Comparison of ENCODE assay signal across 8 cellular contexts in genomic region chr11:64185323-64186204, GRCh38. TPM values are rescaled to one million over a fixed set of nuclear protein-coding genes. Genes with fewer than 3 reads are reported as not detected.
DNase-seq lines count a peak whose midpoint lies in the region; ATAC-seq and TF ChIP-seq lines count a peak whose summit lies in the region.

Gene STIP1, plus strand, starts transcription at chr11:64186171. Its CDS starts 91 bp downstream, at chr11:64186262.

- H3K9ac ChIP-seq in duodenal mucosa (ENCODE audit: low read depth in 1 of 2, low read length in 2 of 2) = peak within 1 kb of the TSS; percentile 91 to 98

- H3K9me3 Mint-ChIP-seq in CD4-positive, alpha-beta memory T cell = peaks cover 0 to 3% (median 0%) of the 10 kb centered on the region in 8 donors
- H3K9me3 Mint-ChIP-seq in activated CD4-positive, alpha-beta memory T cell treated with anti-CD3 and anti-CD28 coated beads for 36 hours = no peaks in the 10 kb centered on the region

- H3K27me3 ChIP-seq in CD4-positive, alpha-beta memory T cell (ENCODE audit: insufficient read depth, low read length) = no peaks in the 10 kb centered on the region
- H3K27me3 ChIP-seq in duodenal mucosa (ENCODE audit: control insufficient read depth in 1 of 2, insufficient read depth in 2 of 2, low read length in 2 of 2) = no peaks in the 10 kb centered on the region

- POLR2A ChIA-PET in CD4-positive, alpha-beta memory T cell (lab: Charles Lee; ENCODE audit: partially characterized antibody) = interaction anchor here (0.7 to 6.0 kb wide), 32 partner anchors 10 to 1353 kb away, joined by 3 to 128 read pairs (median 5); partner anchors contain the start of genes BAD, CATSPERZ, CCDC88B and COX8A
- POLR2A ChIA-PET in activated CD4-positive, alpha-beta memory T cell treated with anti-CD3 and anti-CD28 coated beads for 36 hours (lab: Charles Lee) = interaction anchor here (0.6 to 5.7 kb wide), 16 partner anchors 10 to 868 kb away, joined by 3 to 111 read pairs (median 6); partner anchors contain the start of genes COX8A, FERMT3, FKBP2 and MACROD1

- CTCF ChIA-PET in CD4-positive, alpha-beta memory T cell (lab: Charles Lee; ENCODE audit: partially characterized antibody) = interaction anchor here (0.9 to 8.3 kb wide), 8 partner anchors 10 to 132 kb away, joined by 3 to 106 read pairs (median 4); partner anchors contain the start of genes CATSPERZ, DNAJC4, FERMT3 and PRDX5
- CTCF ChIA-PET in activated CD4-positive, alpha-beta memory T cell treated with anti-CD3 and anti-CD28 coated beads for 36 hours (lab: Charles Lee) = interaction anchor here (0.7 to 6.2 kb wide), 7 partner anchors 11 to 184 kb away, joined by 3 to 54 read pairs (median 5); partner anchors contain the start of genes FERMT3, NUDT22 and TRPT1

- H3K27ac ChIP-seq in CD4-positive, alpha-beta memory T cell (ENCODE audit: low read depth, low read length) = peak within 1 kb of the TSS; percentile 79
- H3K27ac ChIP-seq in duodenal mucosa (ENCODE audit: low read depth, low read length) = peak within 1 kb of the TSS; percentile 94

- WGBS in lower leg skin, 2 donors = 0 to 1% methylated on average over 35 to 50 of the region's 72 CpGs

- H3K36me3 ChIP-seq in CD4-positive, alpha-beta memory T cell (ENCODE audit: insufficient read depth, low read length) = no peaks in the 10 kb centered on the region
- H3K36me3 ChIP-seq in duodenal mucosa (ENCODE audit: control insufficient read depth in 1 of 2, insufficient read depth in 2 of 2, low read length in 2 of 2) = peaks cover 0 to 7% of the 10 kb centered on the region in 2 donors

- no peaks in the 10 kb centered on the region for H3K9me3 ChIP-seq in CD4-positive, alpha-beta memory T cell (ENCODE audit: control insufficient read depth in 1 of 2, low read length in 2 of 2)
- no peaks in the 10 kb centered on the region for H3K9me3 ChIP-seq in duodenal mucosa (ENCODE audit: control insufficient read depth in 1 of 2, low read length in 2 of 2)

- peaks cover 10 to 50% (median 32%) of the 10 kb centered on the region in 4 donors for H3K4me1 Mint-ChIP-seq in CD4-positive, alpha-beta memory T cell
- H3K4me1 Mint-ChIP-seq in activated CD4-positive, alpha-beta memory T cell treated with anti-CD3 and anti-CD28 coated beads for 36 hours (ENCODE audit: low read depth) = peaks cover 38% of the 10 kb centered on the region

- DNase-seq in CD4-positive, alpha-beta memory T cell = peak; percentile 99 to 100 (median 99)
- peak; percentile 99 for DNase-seq in NCI-H82 treated with DMSO at 0.1 percent for 48 hours (lab: John Stamatoyannopoulos, UW; ENCODE audit: unreplicated experiment)
- peak; percentile 99 for DNase-seq in activated CD4-positive, alpha-beta memory T cell treated with anti-CD3 and anti-CD28 coated beads for 36 hours
- DNase-seq in lower leg skin (ENCODE audit: low spot score in 2 of 2) = peak; percentile 100
- DNase-seq in stimulated activated CD4-positive, alpha-beta T cell treated with anti-CD3 and anti-CD28 coated beads, Interleukin-4, amount 100 ng/mL, for 48 hours (ENCODE audit: low read depth in 2 of 2) = peak; percentile 96 to 97

- H3K4me3 ChIP-seq in CD4-positive, alpha-beta memory T cell (ENCODE audit: low read length in 2 of 2) = peak within 1 kb of the TSS; percentile 64 to 71
- H3K4me3 ChIP-seq in duodenal mucosa (ENCODE audit: low read depth in 1 of 2, low read length in 2 of 2) (peak within 1 kb of the TSS; percentile 84 to 87), lower leg skin (ENCODE audit: low read depth, poor library complexity, severe bottlenecking) (peak within 1 kb of the TSS; percentile 45)

- H3K27me3 Mint-ChIP-seq in CD4-positive, alpha-beta memory T cell = no peaks in the 10 kb centered on the region
- no peaks in the 10 kb centered on the region for H3K27me3 Mint-ChIP-seq in activated CD4-positive, alpha-beta memory T cell treated with anti-CD3 and anti-CD28 coated beads for 36 hours

- H3K27ac Mint-ChIP-seq in CD4-positive, alpha-beta memory T cell = peak within 1 kb of the TSS; percentile 91 to 98 (median 97)
- peak within 1 kb of the TSS; percentile 96 for H3K27ac Mint-ChIP-seq in activated CD4-positive, alpha-beta memory T cell treated with anti-CD3 and anti-CD28 coated beads for 36 hours

- intact Hi-C loops in CD4-positive, alpha-beta memory T cell (cut with micrococcal nuclease) = loop anchor here (1.0 to 5.0 kb wide), 9 partner anchors 19 to 503 kb away; partner anchors contain the start of genes ESRRA, FKBP2, GPR137 and MACROD1
- intact Hi-C loops in activated CD4-positive, alpha-beta memory T cell treated with anti-CD3 and anti-CD28 coated beads for 36 hours (cut with micrococcal nuclease) = loop anchor here (1.0 to 2.0 kb wide), 5 partner anchors 19 to 120 kb away; partner anchors contain the start of genes ESRRA, FKBP2, MACROD1 and NUDT22
- intact Hi-C loops in lower leg skin (cut with DNase I; ENCODE audit: low total_unique reads) = no loop called here

- ATAC-seq in GM19438 (IDR thresholded peaks at IDR 0.05; ENCODE audit: low read depth, unreplicated experiment) (peak; percentile 88), HG03575 (IDR thresholded peaks at IDR 0.05; ENCODE audit: extremely low read depth, insufficient number of reproducible peaks, low FRiP score, unreplicated experiment) (peak; percentile 76)

- H3K4me1 ChIP-seq in CD4-positive, alpha-beta memory T cell (ENCODE audit: insufficient read depth, low read length) = peaks cover 29% of the 10 kb centered on the region
- peaks cover 28 to 46% of the 10 kb centered on the region in 2 donors for H3K4me1 ChIP-seq in duodenal mucosa (ENCODE audit: control insufficient read depth in 1 of 2, insufficient read depth in 2 of 2, low read length in 2 of 2)

- peak in 1 of 3 donors; percentile 38 for TF ChIP-seq CTCF in lower leg skin (IDR thresholded peaks at IDR 0.05)

- H3K36me3 Mint-ChIP-seq in CD4-positive, alpha-beta memory T cell = peaks cover 0 to 10% of the 10 kb centered on the region in 2 donors
- H3K36me3 Mint-ChIP-seq in activated CD4-positive, alpha-beta memory T cell treated with anti-CD3 and anti-CD28 coated beads for 36 hours = peaks cover 14% of the 10 kb centered on the region

- peak within 1 kb of the TSS; percentile 95 to 99 (median 97) for H3K4me3 Mint-ChIP-seq in CD4-positive, alpha-beta memory T cell
- peak within 1 kb of the TSS; percentile 91 for H3K4me3 Mint-ChIP-seq in activated CD4-positive, alpha-beta memory T cell treated with anti-CD3 and anti-CD28 coated beads for 36 hours

- peak in 1 of 2 donors; percentile 85 for TF ChIP-seq POLR2A in lower leg skin (IDR thresholded peaks at IDR 0.05)

RNA-seq across cellular contexts. Expression of gene STIP1, which starts in this region (rescaled TPM):
- 100 to 1,000 TPM in 1 of 2 experiments, 10 to 100 TPM in 1; 97.4 to 106 TPM for total RNA-seq in CD4-positive, alpha-beta memory T cell
- 10 to 100 TPM; 37.1 to 98.8 TPM for polyA plus RNA-seq in CD4-positive, alpha-beta memory T cell
- total RNA-seq in activated CD4-positive, alpha-beta memory T cell treated with anti-CD3 and anti-CD28 coated beads for 36 hours = 100 to 1,000 TPM; 402 to 413 TPM
- 10 to 100 TPM; 67.5 to 86.0 (median 78.3) TPM for total RNA-seq in lower leg skin

Comparison
In these comparisons a context has a peak if more than half of its experiments do, and no peak if none do; other contexts are left out.
1. Peak in every context shown above with its lines: DNase-seq, ATAC-seq, H3K4me3 ChIP-seq and H3K27ac ChIP-seq.